11 cellular contexts compared by ENCODE assay signal in the genomic region with DNA sequence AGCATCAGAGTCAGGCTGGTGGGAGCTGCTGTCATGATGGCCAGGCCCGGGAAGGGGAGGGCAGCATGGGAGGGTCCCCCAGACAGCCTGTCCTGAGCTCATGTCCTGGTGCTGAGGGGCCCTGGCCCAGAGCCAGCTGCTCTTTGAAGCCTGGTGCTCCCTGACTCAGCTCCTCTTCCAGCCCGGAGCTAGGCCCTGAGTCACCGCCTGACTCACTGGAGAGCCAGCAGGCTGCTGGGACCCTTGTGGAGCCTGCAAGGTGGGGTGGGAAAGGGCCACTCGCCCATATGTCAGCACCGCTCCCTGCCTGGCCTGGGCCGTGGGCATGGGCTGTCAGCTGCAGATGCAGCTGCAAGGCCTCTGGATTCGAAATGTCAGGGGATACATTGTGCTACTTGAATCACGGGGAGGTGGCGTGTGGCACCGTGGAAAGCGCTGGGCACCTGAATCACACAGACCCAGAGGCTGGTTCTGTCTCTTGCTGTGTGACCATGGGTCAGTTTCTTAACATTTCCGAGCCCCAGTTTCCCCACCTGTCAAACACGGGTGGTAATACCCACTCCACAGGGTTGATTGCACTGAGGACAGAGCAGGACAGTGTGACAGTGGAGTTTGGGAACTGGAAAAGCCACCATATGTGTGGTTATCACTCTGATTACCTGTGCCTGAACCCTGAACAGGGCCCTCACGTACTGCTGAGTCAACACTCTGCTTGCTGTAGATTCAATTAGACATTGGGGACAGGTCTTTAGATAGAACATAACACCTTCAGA. TPM values are rescaled to one million over a fixed set of nuclear protein-coding genes. Genes with fewer than 3 reads are reported as not detected.
DNase-seq lines count a peak whose midpoint lies in the region; ATAC-seq and TF ChIP-seq lines count a peak whose summit lies in the region.
"Had no signal": no experiment of that assay in that cellular context is flagged by ENCODE, and none has a peak within 500 bp of the region (broad histone marks: within the 10 kb centered on the region; RNA-seq: fewer than 3 reads in every experiment).

No MANE protein-coding gene starts in this region.

- no peak overlapping the region for H2BK5ac ChIP-seq in neuronal stem cell (ENCODE audit: low read length)

- no peaks in the 10 kb centered on the region for H3K79me1 ChIP-seq in neuronal stem cell (ENCODE audit: low read depth, low read length)

- no peak overlapping the region for H2BK12ac ChIP-seq in neuronal stem cell (ENCODE audit: low read length)

- H2AFZ ChIP-seq in neuronal stem cell (ENCODE audit: low read length) = no peak overlapping the region

- H4K91ac ChIP-seq in neuronal stem cell (ENCODE audit: low read depth, low read length, poor library complexity) = no peak overlapping the region

- H3K27me3 Mint-ChIP-seq in Calu3 (ENCODE audit: unreplicated experiment) = peaks cover 56% of the 10 kb centered on the region

- no peak overlapping the region for H3K9ac ChIP-seq in neuronal stem cell (ENCODE audit: low read depth, low read length, poor library complexity)

- no peak overlapping the region for H3K4me3 Mint-ChIP-seq in Calu3 (ENCODE audit: low read depth, unreplicated experiment)

- no peak for TF ChIP-seq CTCF in Calu3 (IDR thresholded peaks at IDR 0.05; ENCODE audit: unreplicated experiment)
- TF ChIP-seq CTCF in NB4 (IDR thresholded peaks at IDR 0.05; ENCODE audit: low read depth, low read length) = no peak
- no peak for TF ChIP-seq CTCF in choroid plexus epithelial cell (conservative IDR thresholded peaks at IDR 0.05; ENCODE audit: low read depth, low read length)

- no peak overlapping the region for H2BK120ac ChIP-seq in neuronal stem cell (ENCODE audit: low read depth, low read length)

- DNase-seq in Calu3 = peak; percentile 64
- DNase-seq in NB4 (ENCODE audit: low read depth) = peak; percentile 19
- peak; percentile 84 for DNase-seq in choroid plexus epithelial cell (ENCODE audit: low read depth)
- no peak for DNase-seq in neuronal stem cell (ENCODE audit: low spot score)
- DNase-seq in NCI-H510A treated with DMSO at 0.1 percent for 48 hours (lab: John Stamatoyannopoulos, UW) = no peak
- DNase-seq in stimulated activated naive CD8-positive, alpha-beta T cell treated with anti-CD3 and anti-CD28 coated beads, Interleukin-15, Interleukin-2, amounts not matched to agents 100 U/mL and 50 U/mL, for 24 hours = no peak
- DNase-seq: kidney, MM.1S had no signal

- H3K36me3 ChIP-seq in neuronal stem cell (replicated peaks in 1 of 2; ENCODE audit: control insufficient read depth in 2 of 2, insufficient read depth in 2 of 2, low read length in 2 of 2) = no peaks in the 10 kb centered on the region

- no peak overlapping the region for H3K27ac ChIP-seq in neuronal stem cell (replicated peaks; ENCODE audit: low read length)
- H3K27ac ChIP-seq: psoas muscle had no signal

- H3K4me2 ChIP-seq in neuronal stem cell (ENCODE audit: insufficient read depth, low read length, poor library complexity, severe bottlenecking) = no peak overlapping the region

- no peak for TF ChIP-seq POLR2A in NB4 (IDR thresholded peaks at IDR 0.05; ENCODE audit: extremely low read depth, insufficient read length)

- H3K23ac ChIP-seq in neuronal stem cell (ENCODE audit: low read depth, low read length, poor library complexity) = peak overlapping the region; percentile 38

- peak overlapping the region; percentile 14 for H3K14ac ChIP-seq in neuronal stem cell (ENCODE audit: low read length)

- H3K4me1 Mint-ChIP-seq in Calu3 (ENCODE audit: low read depth, unreplicated experiment) = peaks cover 8% of the 10 kb centered on the region

- no TSS peak for BruUV-seq in Calu3 (replicated peaks; lab: Mats Ljungman, UMichigan)

- ATAC-seq in HG03280 (IDR thresholded peaks at IDR 0.05; ENCODE audit: unreplicated experiment) (no peak), GM21423 (IDR thresholded peaks at IDR 0.05; ENCODE audit: unreplicated experiment) (no peak)
- no peak for ATAC-seq in stimulated activated naive CD8-positive, alpha-beta T cell treated with anti-CD3 and anti-CD28 coated beads, Interleukin-15, Interleukin-2, amounts not matched to agents 100 U/mL and 50 U/mL, for 24 hours

- CTCF ChIA-PET in Calu3 (lab: Charles Lee) = interaction anchor here (0.8 kb wide), 1 partner anchor 32 kb away, joined by 3 read pairs; no protein-coding TSS in a partner anchor

- no CpG with 5 or more reads among the region's 14 CpGs for WGBS in neuronal stem cell (ENCODE audit: extremely low coverage in 2 of 2, insufficient read length in 2 of 2, insufficient replicate concordance in 1 of 2), 2 donors

- no peak overlapping the region for H2BK15ac ChIP-seq in neuronal stem cell (ENCODE audit: low read length)

- no peak overlapping the region for H3K4ac ChIP-seq in neuronal stem cell (ENCODE audit: low read length)

- H3K4me1 ChIP-seq in neuronal stem cell (ENCODE audit: control insufficient read depth in 2 of 2, insufficient read depth in 1 of 2, low read depth in 1 of 2, low read length in 2 of 2) = peaks cover 0 to 3% of the 10 kb centered on the region in 2 donors
- H3K4me1 ChIP-seq: psoas muscle had no signal

- H3K9me3 ChIP-seq in neuronal stem cell (replicated peaks in 1 of 2; ENCODE audit: control insufficient read depth in 2 of 2, insufficient read depth in 1 of 2, low read depth in 1 of 2, low read length in 2 of 2) = no peaks in the 10 kb centered on the region
- H3K9me3 ChIP-seq: psoas muscle had no signal

- H3K4me3 ChIP-seq in NB4 (ENCODE audit: low read depth, low read length) (no peak overlapping the region), choroid plexus epithelial cell (ENCODE audit: low read depth, low read length) (no peak overlapping the region), neuronal stem cell (ENCODE audit: low read length in 2 of 2) (no peak overlapping the region)
- H3K4me3 ChIP-seq: psoas muscle had no signal

- H4K8ac ChIP-seq in neuronal stem cell (ENCODE audit: low read depth, low read length) = no peak overlapping the region

- H3K27ac Mint-ChIP-seq in Calu3 (ENCODE audit: unreplicated experiment) = no peak overlapping the region

- peak overlapping the region; percentile 46 for H3K18ac ChIP-seq in neuronal stem cell (ENCODE audit: low read length)

- peaks cover 0 to 40% (median 2%) of the 10 kb centered on the region in 3 experiments for H3K27me3 ChIP-seq in neuronal stem cell (ENCODE audit: control insufficient read depth in 3 of 3, insufficient read depth in 3 of 3, low read depth in 1 of 3, low read length in 3 of 3)

- H2AK5ac ChIP-seq in neuronal stem cell (ENCODE audit: low read depth, low read length) = no peak overlapping the region

- H3K36me3 Mint-ChIP-seq in Calu3 (ENCODE audit: insufficient read depth, unreplicated experiment) = no peaks in the 10 kb centered on the region

- H3K9me3 Mint-ChIP-seq in Calu3 (ENCODE audit: low read depth, unreplicated experiment) = no peaks in the 10 kb centered on the region

- intact Hi-C loops in Calu3 (cut with micrococcal nuclease; ENCODE audit: unreplicated experiment) = no loop called here

RNA-seq across cellular contexts. Expression of gene CACNA1I, which starts 4.4 kb away (rescaled TPM):
- total RNA-seq in Calu3 (2022) = 0.05 and 0.07 TPM in 2 replicates
- 0.21 TPM for polyA plus RNA-seq in neuronal stem cell (2013, experiment 1 of 2)
- 0.18 TPM for polyA plus RNA-seq in neuronal stem cell (2013, experiment 2 of 2)

RNA-seq across cellular contexts. Expression of gene RPS19BP1, which starts 42.4 kb away (rescaled TPM):
- 82.9 and 87.7 TPM in 2 replicates for total RNA-seq in Calu3 (2022)
- 48.7 TPM for polyA plus RNA-seq in neuronal stem cell (2013, experiment 1 of 2)
- polyA plus RNA-seq in neuronal stem cell (2013, experiment 2 of 2) = 48.2 TPM

RNA-seq across cellular contexts. Expression of gene ATF4, which starts 54.6 kb away (rescaled TPM):
- 294 and 372 TPM in 2 replicates for total RNA-seq in Calu3 (2022)
- 261 TPM for polyA plus RNA-seq in neuronal stem cell (2013, experiment 1 of 2)
- polyA plus RNA-seq in neuronal stem cell (2013, experiment 2 of 2) = 254 TPM

Comparison
In these comparisons a context has a peak if more than half of its experiments do, and no peak if none do; other contexts are left out.
1. DNase-seq: peak in Calu3 (single experiment), NB4 (single experiment) and choroid plexus epithelial cell (single experiment); none in neuronal stem cell (single experiment), NCI-H510A treated with DMSO at 0.1 percent for 48 hours (single experiment) and stimulated activated naive CD8-positive, alpha-beta T cell treated with anti-CD3 and anti-CD28 coated beads, Interleukin-15, Interleukin-2, amounts not matched to agents 100 U/mL and 50 U/mL, for 24 hours (single experiment).